Comparison of ENCODE assay signal across 14 cellular contexts in the genomic region with DNA sequence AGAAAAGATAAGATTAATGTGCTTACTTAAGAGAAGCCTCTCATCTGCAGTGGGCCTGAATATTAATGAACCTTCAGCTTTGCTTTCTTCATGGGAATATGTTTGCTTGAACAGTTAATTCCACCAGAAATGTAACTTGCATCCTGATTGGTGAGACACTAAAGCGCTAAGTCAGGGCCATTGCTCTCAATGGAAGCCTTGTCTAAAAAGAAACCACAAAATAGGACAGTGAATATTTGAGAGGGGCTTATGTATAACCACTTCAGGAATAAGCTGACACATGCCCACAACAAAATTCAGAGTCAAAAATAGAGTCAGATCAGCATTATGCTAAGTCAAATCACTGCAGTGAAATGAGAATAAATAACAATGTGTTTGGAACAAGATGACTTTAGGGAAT.
"Had no signal": no experiment of that assay in that cellular context is flagged by ENCODE, and none has a peak within 500 bp of the region (broad histone marks: within the 10 kb centered on the region; RNA-seq: fewer than 3 reads in every experiment).

No MANE protein-coding gene starts in this region.

- H3K4me3 ChIP-seq: colonic mucosa, heart right ventricle, right atrium auricular region, suprapubic skin, thyroid gland, uterus had no signal

- H3K27me3 ChIP-seq: colonic mucosa, heart right ventricle, right atrium auricular region, suprapubic skin, thyroid gland, uterus had no signal

- H3K4me1 ChIP-seq: colonic mucosa, heart right ventricle, suprapubic skin, thyroid gland, uterus had no signal

- H3K27ac ChIP-seq: colonic mucosa, heart right ventricle, right atrium auricular region, suprapubic skin, thyroid gland, uterus had no signal

- H3K36me3 ChIP-seq: colonic mucosa, heart right ventricle, right atrium auricular region, suprapubic skin, thyroid gland, uterus had no signal

- DNase-seq: colonic mucosa; effector CD4-positive, alpha-beta T cell; endodermal cell; heart right ventricle; kidney glomerular epithelial cell; naive thymus-derived CD8-positive, alpha-beta T cell; stimulated activated CD4-positive, alpha-beta T cell treated with anti-CD3 and anti-CD28 coated beads, Interleukin-4, amount 100 ng/mL, for 1 hour; stimulated activated CD8-positive, alpha-beta memory T cell treated with anti-CD3 and anti-CD28 coated beads, Interleukin-4, amount 100 ng/mL, for 48 hours; stimulated activated naive CD8-positive, alpha-beta T cell treated with anti-CD3 and anti-CD28 coated beads, Interleukin-15, Interleukin-2, amounts not matched to agents 100 U/mL and 50 U/mL, for 24 hours; thyroid gland; uterus had no signal

- H3K9me3 ChIP-seq: colonic mucosa, heart right ventricle, right atrium auricular region, suprapubic skin, thyroid gland, uterus had no signal

- ATAC-seq: heart right ventricle; naive thymus-derived CD8-positive, alpha-beta T cell; stimulated activated effector memory CD8-positive, alpha-beta T cell treated with anti-CD3 and anti-CD28 coated beads, Interleukin-12 subunit alpha, Interleukin-12 subunit beta, amount 100 ng/mL, for 72 hours; stimulated activated naive CD8-positive, alpha-beta T cell treated with anti-CD3 and anti-CD28 coated beads, Interleukin-15, Interleukin-2, amounts not matched to agents 100 U/mL and 50 U/mL, for 24 hours had no signal
